Comparison of ENCODE assay signal across 9 cellular contexts in genomic region chr1:8426996-8427395, GRCh38.
DNase-seq lines count a peak whose midpoint lies in the region; ATAC-seq and TF ChIP-seq lines count a peak whose summit lies in the region.
"Had no signal": no experiment of that assay in that cellular context is flagged by ENCODE, and none has a peak within 500 bp of the region (broad histone marks: within the 10 kb centered on the region; RNA-seq: fewer than 3 reads in every experiment).

No MANE protein-coding gene starts in this region.

- H3K79me2 ChIP-seq in H9 (ENCODE audit: insufficient read depth, low read length) = peaks cover 2% of the 10 kb centered on the region; the same call in 1 of the 2 replicates

- no peak overlapping the region for H3K14ac ChIP-seq in H9 (ENCODE audit: insufficient read depth, low read length)

- no CpG with 5 or more reads among the region's 4 CpGs for WGBS in H9 (ENCODE audit: extremely low coverage, insufficient read length, low lambda C conversion rate)

- H3K27ac ChIP-seq in H9 (ENCODE audit: insufficient read length, low read depth, low read length) (no peak overlapping the region), neutrophil (peak overlapping the region; percentile 96)

- H3K4me1 ChIP-seq in H9 (ENCODE audit: insufficient read depth, low read length) (peaks cover 5% of the 10 kb centered on the region; the same call in 1 of the 2 replicates), neutrophil (ENCODE audit: control insufficient read depth in 1 of 2, insufficient read depth in 1 of 2, low read depth in 1 of 2, low read length in 1 of 2) (peaks cover 81 to 88% of the 10 kb centered on the region in 2 experiments)

- H2BK12ac ChIP-seq in H9 (ENCODE audit: insufficient read length, low read depth, low read length) = no peak overlapping the region

- H3K4ac ChIP-seq in H9 (ENCODE audit: low read depth, low read length) = no peak overlapping the region

- intact Hi-C loops in activated B cell treated with CpG ODN at 0.5 μM for 24 hours (cut with micrococcal nuclease) = loop anchor here (1.0 to 5.0 kb wide), 7 partner anchors 12 to 1000 kb away; partner anchors contain the start of genes ENO1 and ERRFI1

- no peak overlapping the region for H4K5ac ChIP-seq in H9 (ENCODE audit: insufficient read length, low read depth, low read length)

- no peak overlapping the region for H3K4me2 ChIP-seq in H9 (ENCODE audit: insufficient read depth, insufficient read length, low read length)

- H3K23me2 ChIP-seq in H9 (ENCODE audit: insufficient read length, low read depth, low read length, poor library complexity, severe bottlenecking) = peaks cover 10% of the 10 kb centered on the region

- H3T11ph ChIP-seq in H9 (ENCODE audit: low read length) = no peak overlapping the region

- no peak overlapping the region for H3K9ac ChIP-seq in H9 (ENCODE audit: extremely low read depth, insufficient read length, low read length)

- no peak overlapping the region for H3K4me3 ChIP-seq in GM12865 (ENCODE audit: low read depth, low read length)
- H3K4me3 ChIP-seq in neutrophil (ENCODE audit: low read depth in 1 of 2, low read length in 1 of 2) = peak overlapping the region; percentile 44 to 48

- no peak overlapping the region for H2BK20ac ChIP-seq in H9 (ENCODE audit: low read depth, low read length, poor library complexity, severe bottlenecking)

- H3K56ac ChIP-seq in H9 (ENCODE audit: insufficient read length, low read depth, low read length) = no peak overlapping the region

- H3K4me3 Mint-ChIP-seq in H9 (no peak overlapping the region), activated B cell treated with CpG ODN at 0.5 μM for 24 hours (peak overlapping the region; percentile 77)

- no peak overlapping the region for H2BK120ac ChIP-seq in H9 (ENCODE audit: low read depth, low read length, poor library complexity, severe bottlenecking)

- no peak overlapping the region for H4K91ac ChIP-seq in H9 (ENCODE audit: insufficient read length, low read depth, low read length)

- TF ChIP-seq CTCF in GM12865 (IDR thresholded peaks at IDR 0.05; ENCODE audit: insufficient read depth, low read depth, low read length, missing control alignments) = no peak
- no peak for TF ChIP-seq CTCF in H9 (conservative IDR thresholded peaks at IDR 0.05)
- no peak for TF ChIP-seq CTCF in activated B cell treated with CpG ODN at 0.5 μM for 24 hours (IDR thresholded peaks at IDR 0.05)
- no peak for TF ChIP-seq CTCF in neutrophil (IDR thresholded peaks at IDR 0.05)

- no peak overlapping the region for H2AK5ac ChIP-seq in H9 (ENCODE audit: insufficient read length, low read length)

- DNase-seq in GM12865 (ENCODE audit: low read depth) = peak; percentile 52
- DNase-seq in H9 = no peak
- no peak for DNase-seq in activated B cell treated with CpG ODN at 0.5 μM for 24 hours
- DNase-seq in NOMO-1 treated with DMSO at 0.1 percent for 48 hours (lab: John Stamatoyannopoulos, UW; ENCODE audit: unreplicated experiment) = no peak
- no peak for DNase-seq in stimulated activated CD4-positive, alpha-beta T cell treated with anti-CD3 and anti-CD28 coated beads, Interleukin-4, amount 100 ng/mL, for 1 hour
- DNase-seq in hypothalamus (lab: John Stamatoyannopoulos, UW) = no peak
- DNase-seq in CD1c-positive myeloid dendritic cell (ENCODE audit: extremely low spot score) = no peak
- DNase-seq: NCI-H510A had no signal

- peak overlapping the region in 2 of 3 experiments; percentile 24 to 49; a peak in 3 of 7 replicates for H3K27ac Mint-ChIP-seq in H9
- H3K27ac Mint-ChIP-seq in activated B cell treated with CpG ODN at 0.5 μM for 24 hours = peak overlapping the region; percentile 90

- H3K4me1 Mint-ChIP-seq in H9 = peaks cover 39 to 51% of the 10 kb centered on the region in 2 experiments
- H3K4me1 Mint-ChIP-seq in activated B cell treated with CpG ODN at 0.5 μM for 24 hours = peaks cover 78% of the 10 kb centered on the region

- H3K9me3 Mint-ChIP-seq in H9 (no peaks in the 10 kb centered on the region), activated B cell treated with CpG ODN at 0.5 μM for 24 hours (no peaks in the 10 kb centered on the region)

- H3K36me3 ChIP-seq in neutrophil = no peaks in the 10 kb centered on the region

- H2BK5ac ChIP-seq in H9 (ENCODE audit: insufficient read length, low read length) = no peak overlapping the region

- CTCF ChIA-PET in activated B cell treated with CpG ODN at 0.5 μM for 24 hours (lab: Charles Lee) = interaction anchor here (0.7 to 2.5 kb wide), 3 partner anchors 16 to 71 kb away, joined by 3 to 15 read pairs (median 4); no protein-coding TSS in a partner anchor

- H3K27me3 ChIP-seq in H9 (ENCODE audit: insufficient read depth, low read length) = no peaks in the 10 kb centered on the region
- H3K27me3 ChIP-seq in neutrophil = no peaks in the 10 kb centered on the region

- H4K8ac ChIP-seq in H9 (replicated peaks; ENCODE audit: insufficient read length, low read depth, low read length) = no peak overlapping the region

- H3K36me3 Mint-ChIP-seq in H9 (ENCODE audit: insufficient read depth in 1 of 3, low read depth in 3 of 3) (no peaks in the 10 kb centered on the region), activated B cell treated with CpG ODN at 0.5 μM for 24 hours (ENCODE audit: low read depth) (peaks cover 3% of the 10 kb centered on the region)

- H3K18ac ChIP-seq in H9 (ENCODE audit: insufficient read length, low read depth, low read length) = no peak overlapping the region

- H3K27me3 Mint-ChIP-seq in H9 (ENCODE audit: low read depth) (no peaks in the 10 kb centered on the region), activated B cell treated with CpG ODN at 0.5 μM for 24 hours (no peaks in the 10 kb centered on the region)

- no peaks in the 10 kb centered on the region for H4K20me1 ChIP-seq in H9 (ENCODE audit: control insufficient read depth, insufficient read depth, insufficient read length)

- H3K9me3 ChIP-seq in H9 (ENCODE audit: control insufficient read depth, low read depth, low read length) = no peaks in the 10 kb centered on the region
- H3K9me3 ChIP-seq in neutrophil = no peaks in the 10 kb centered on the region

- peaks cover 3% of the 10 kb centered on the region for H3K79me1 ChIP-seq in H9 (ENCODE audit: insufficient read depth, low read depth, low read length, poor library complexity, severe bottlenecking)

- no peak overlapping the region for H2BK15ac ChIP-seq in H9 (ENCODE audit: low read depth, low read length)

- POLR2A ChIA-PET in activated B cell treated with CpG ODN at 0.5 μM for 24 hours (lab: Charles Lee) = interaction anchor here (0.7 to 1.9 kb wide), 18 partner anchors 9 to 451 kb away, joined by 3 to 8 read pairs (median 4); partner anchors contain the start of gene ENO1

- H3K23ac ChIP-seq in H9 (ENCODE audit: insufficient read length, low read depth, low read length) = no peak overlapping the region

- ATAC-seq in activated B cell treated with CpG ODN at 0.5 μM for 24 hours (ENCODE audit: low read depth) = no peak

- H2AFZ ChIP-seq in H9 (ENCODE audit: low read length) = no peak overlapping the region
